ENCODE assay signal across 1 cellular context in genomic region chr6:132209351-132209750, GRCh38.
TF ChIP-seq lines count a peak whose summit lies in the region.

No MANE protein-coding gene starts in this region.

TF ChIP-seq in WTC11, 78 proteins besides CTCF, POLR2A, EP300 and RAD21:
- TF ChIP-seq ZSCAN18 (CRISPR knock-in tag; IDR thresholded peaks at IDR 0.05) (no peak), ZBTB21 (CRISPR knock-in tag; IDR thresholded peaks at IDR 0.05; ENCODE audit: borderline replicate concordance) (no peak), TP53 (CRISPR knock-in tag; IDR thresholded peaks at IDR 0.05) (no peak), ZNF671 (CRISPR knock-in tag; IDR thresholded peaks at IDR 0.05) (no peak), FOXJ3 (CRISPR knock-in tag; IDR thresholded peaks at IDR 0.05; ENCODE audit: borderline replicate concordance) (no peak), AFF4 (CRISPR knock-in tag; IDR thresholded peaks at IDR 0.05; ENCODE audit: borderline replicate concordance) (no peak), CBFB (CRISPR knock-in tag; IDR thresholded peaks at IDR 0.05; ENCODE audit: low read depth) (no peak), SP1 (CRISPR knock-in tag; conservative IDR thresholded peaks at IDR 0.05) (no peak), SOX15 (CRISPR knock-in tag; IDR thresholded peaks at IDR 0.05) (no peak), ZNF317 (CRISPR knock-in tag; IDR thresholded peaks at IDR 0.05; ENCODE audit: borderline replicate concordance, low read depth) (no peak), NR2C2 (CRISPR knock-in tag; IDR thresholded peaks at IDR 0.05) (no peak), FOXP1 (CRISPR knock-in tag; IDR thresholded peaks at IDR 0.05; ENCODE audit: borderline replicate concordance) (no peak), TEAD4 (CRISPR knock-in tag; IDR thresholded peaks at IDR 0.05) (no peak), EMX1 (CRISPR knock-in tag; IDR thresholded peaks at IDR 0.05) (no peak)
- TF ChIP-seq, protein P1, sequence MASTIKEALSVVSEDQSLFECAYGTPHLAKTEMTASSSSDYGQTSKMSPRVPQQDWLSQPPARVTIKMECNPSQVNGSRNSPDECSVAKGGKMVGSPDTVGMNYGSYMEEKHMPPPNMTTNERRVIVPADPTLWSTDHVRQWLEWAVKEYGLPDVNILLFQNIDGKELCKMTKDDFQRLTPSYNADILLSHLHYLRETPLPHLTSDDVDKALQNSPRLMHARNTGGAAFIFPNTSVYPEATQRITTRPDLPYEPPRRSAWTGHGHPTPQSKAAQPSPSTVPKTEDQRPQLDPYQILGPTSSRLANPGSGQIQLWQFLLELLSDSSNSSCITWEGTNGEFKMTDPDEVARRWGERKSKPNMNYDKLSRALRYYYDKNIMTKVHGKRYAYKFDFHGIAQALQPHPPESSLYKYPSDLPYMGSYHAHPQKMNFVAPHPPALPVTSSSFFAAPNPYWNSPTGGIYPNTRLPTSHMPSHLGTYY (CRISPR knock-in tag; IDR thresholded peaks at IDR 0.05): no peak
- TF ChIP-seq, protein P2, sequence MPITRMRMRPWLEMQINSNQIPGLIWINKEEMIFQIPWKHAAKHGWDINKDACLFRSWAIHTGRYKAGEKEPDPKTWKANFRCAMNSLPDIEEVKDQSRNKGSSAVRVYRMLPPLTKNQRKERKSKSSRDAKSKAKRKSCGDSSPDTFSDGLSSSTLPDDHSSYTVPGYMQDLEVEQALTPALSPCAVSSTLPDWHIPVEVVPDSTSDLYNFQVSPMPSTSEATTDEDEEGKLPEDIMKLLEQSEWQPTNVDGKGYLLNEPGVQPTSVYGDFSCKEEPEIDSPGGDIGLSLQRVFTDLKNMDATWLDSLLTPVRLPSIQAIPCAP (CRISPR knock-in tag; IDR thresholded peaks at IDR 0.05): no peak
- TF ChIP-seq, protein P3, sequence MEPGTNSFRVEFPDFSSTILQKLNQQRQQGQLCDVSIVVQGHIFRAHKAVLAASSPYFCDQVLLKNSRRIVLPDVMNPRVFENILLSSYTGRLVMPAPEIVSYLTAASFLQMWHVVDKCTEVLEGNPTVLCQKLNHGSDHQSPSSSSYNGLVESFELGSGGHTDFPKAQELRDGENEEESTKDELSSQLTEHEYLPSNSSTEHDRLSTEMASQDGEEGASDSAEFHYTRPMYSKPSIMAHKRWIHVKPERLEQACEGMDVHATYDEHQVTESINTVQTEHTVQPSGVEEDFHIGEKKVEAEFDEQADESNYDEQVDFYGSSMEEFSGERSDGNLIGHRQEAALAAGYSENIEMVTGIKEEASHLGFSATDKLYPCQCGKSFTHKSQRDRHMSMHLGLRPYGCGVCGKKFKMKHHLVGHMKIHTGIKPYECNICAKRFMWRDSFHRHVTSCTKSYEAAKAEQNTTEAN (CRISPR knock-in tag; IDR thresholded peaks at IDR 0.05): no peak
- TF ChIP-seq, protein P4, sequence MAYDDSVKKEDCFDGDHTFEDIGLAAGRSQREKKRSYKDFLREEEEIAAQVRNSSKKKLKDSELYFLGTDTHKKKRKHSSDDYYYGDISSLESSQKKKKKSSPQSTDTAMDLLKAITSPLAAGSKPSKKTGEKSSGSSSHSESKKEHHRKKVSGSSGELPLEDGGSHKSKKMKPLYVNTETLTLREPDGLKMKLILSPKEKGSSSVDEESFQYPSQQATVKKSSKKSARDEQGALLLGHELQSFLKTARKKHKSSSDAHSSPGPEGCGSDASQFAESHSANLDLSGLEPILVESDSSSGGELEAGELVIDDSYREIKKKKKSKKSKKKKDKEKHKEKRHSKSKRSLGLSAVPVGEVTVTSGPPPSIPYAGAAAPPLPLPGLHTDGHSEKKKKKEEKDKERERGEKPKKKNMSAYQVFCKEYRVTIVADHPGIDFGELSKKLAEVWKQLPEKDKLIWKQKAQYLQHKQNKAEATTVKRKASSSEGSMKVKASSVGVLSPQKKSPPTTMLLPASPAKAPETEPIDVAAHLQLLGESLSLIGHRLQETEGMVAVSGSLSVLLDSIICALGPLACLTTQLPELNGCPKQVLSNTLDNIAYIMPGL (CRISPR knock-in tag; IDR thresholded peaks at IDR 0.05): no peak
